Comparison of ENCODE assay signal across 8 cellular contexts in the genomic region with DNA sequence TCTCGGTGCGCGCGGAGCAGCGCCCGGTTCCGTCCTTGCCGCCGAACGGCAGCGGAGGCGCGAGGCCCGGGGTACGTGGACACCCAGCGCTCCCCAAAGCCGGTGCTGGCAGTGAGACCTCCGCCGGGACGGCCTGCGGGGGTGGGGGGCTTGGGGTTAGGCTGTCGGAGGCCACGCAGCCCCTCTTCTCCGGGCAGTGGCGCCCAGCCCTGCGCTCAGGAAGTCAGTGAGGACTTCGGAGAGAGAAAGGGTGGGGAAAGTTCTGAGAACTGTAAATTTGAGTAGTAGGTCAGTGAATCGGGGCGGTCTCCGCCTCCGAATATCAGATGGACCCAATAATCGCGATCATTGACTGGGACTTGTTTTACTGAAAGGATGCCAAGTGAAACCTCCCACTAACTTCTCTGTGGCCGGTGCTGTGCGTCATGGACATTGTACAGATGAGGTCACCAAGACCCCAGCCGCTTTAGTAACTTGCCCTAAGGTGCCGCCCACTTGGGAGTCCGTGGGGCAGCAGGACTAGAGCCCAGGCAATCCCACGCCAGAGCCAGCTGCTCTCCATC. TPM values are rescaled to one million over a fixed set of nuclear protein-coding genes. Genes with fewer than 3 reads are reported as not detected.
DNase-seq lines count a peak whose midpoint lies in the region; ATAC-seq and TF ChIP-seq lines count a peak whose summit lies in the region.

No MANE protein-coding gene starts in this region.

- TF ChIP-seq CTCF in PC-3 (conservative IDR thresholded peaks at IDR 0.05; ENCODE audit: low read depth, low read length) = no peak

- H3F3A ChIP-seq in PC-3 (ENCODE audit: low read length, unreplicated experiment) = peaks cover 7% of the 10 kb centered on the region

- H2AFZ ChIP-seq in PC-3 (ENCODE audit: low read length) = peak overlapping the region; percentile 64

- POLR2A ChIA-PET in PC-3 (lab: Charles Lee; ENCODE audit: unreplicated experiment) = no interaction called here

- H3K9ac ChIP-seq in BLaER1 = peak overlapping the region; percentile 86
- H3K9ac ChIP-seq in PC-3 (ENCODE audit: low read length) = peak overlapping the region; percentile 100

- H3K4me3 ChIP-seq in BLaER1 (peak overlapping the region; percentile 95), PC-3 (ENCODE audit: low read length) (peak overlapping the region; percentile 93)

- ATAC-seq in PC-3 (peak; percentile 24), Right ventricle myocardium superior (ENCODE audit: poor library complexity) (peak; percentile 38), HG03025 (IDR thresholded peaks at IDR 0.05; ENCODE audit: low FRiP score, unreplicated experiment) (no peak)

- CTCF ChIA-PET in PC-3 (lab: Charles Lee) = no interaction called here

- no peaks in the 10 kb centered on the region for H3K36me3 ChIP-seq in BLaER1
- H3K36me3 ChIP-seq in PC-3 (ENCODE audit: low read depth, low read length) = no peaks in the 10 kb centered on the region

- H3K4me1 ChIP-seq in BLaER1 (peaks cover 49% of the 10 kb centered on the region), PC-3 (ENCODE audit: insufficient read depth, low read length) (peaks cover 36% of the 10 kb centered on the region)

- peaks cover 39% of the 10 kb centered on the region for H4K20me1 ChIP-seq in BLaER1
- H4K20me1 ChIP-seq in PC-3 (ENCODE audit: low read length) = no peaks in the 10 kb centered on the region

- peak overlapping the region; percentile 83 for H3K27ac ChIP-seq in BLaER1
- peak overlapping the region; percentile 98 for H3K27ac ChIP-seq in PC-3 (ENCODE audit: low read length)

- H3K9me2 ChIP-seq in PC-3 (replicated peaks; ENCODE audit: low read length) = no peaks in the 10 kb centered on the region

- peaks cover 51% of the 10 kb centered on the region for H3K79me2 ChIP-seq in PC-3 (ENCODE audit: low read length)

- intact Hi-C loops in PC-3 (cut with micrococcal nuclease) = loop anchor here (5.0 to 10.0 kb wide), 2 partner anchors 49 to 77 kb away; a partner anchor contains a TSS
- intact Hi-C loops in Right ventricle myocardium superior (cut with DNase I) = no loop called here

- peak overlapping the region; percentile 99 for H3K4me2 ChIP-seq in BLaER1
- H3K4me2 ChIP-seq in PC-3 (ENCODE audit: low read length) = peak overlapping the region; percentile 94

- peaks cover 6% of the 10 kb centered on the region; the same call in 1 of the 2 replicates for H3K27me3 ChIP-seq in BLaER1
- no peaks in the 10 kb centered on the region for H3K27me3 ChIP-seq in PC-3 (ENCODE audit: low read length)

- H3K9me3 ChIP-seq in BLaER1 = no peaks in the 10 kb centered on the region
- H3K9me3 ChIP-seq in PC-3 (ENCODE audit: low read length) = no peaks in the 10 kb centered on the region

- peak; percentile 56 for DNase-seq in H4 (ENCODE audit: low spot score)
- peak; percentile 78 for DNase-seq in PC-3
- peak; percentile 37 for DNase-seq in activated naive CD4-positive, alpha-beta T cell treated with anti-CD3 and anti-CD28 coated beads, Interleukin-2, amount 50 U/mL, for 16 hours
- peak; percentile 72 for DNase-seq in Right ventricle myocardium superior
- peak; percentile 18 for DNase-seq in pons (ENCODE audit: low spot score)
- DNase-seq in NCI-H2029 (lab: John Stamatoyannopoulos, UW) = no peak

- TSS peak; percentile 33 for BruUV-seq in PC-3 (replicated peaks; lab: Mats Ljungman, UMichigan)

RNA-seq across cellular contexts. Expression of a gene that starts 0.5 kb away (rescaled TPM):
- total RNA-seq in H4 (2014; rRNA removed; shearing (Covaris generic)) = 8.5 and 9.0 TPM in 2 replicates
- total RNA-seq in PC-3 (2014; rRNA removed) = 25.1 and 32.1 TPM in 2 replicates
- 8.2 TPM for total RNA-seq in Right ventricle myocardium superior

RNA-seq across cellular contexts. Expression of a gene that starts 45.7 kb away (rescaled TPM):
- total RNA-seq in H4 (2014; rRNA removed; shearing (Covaris generic)) = 49.4 and 52.6 TPM in 2 replicates
- 25.9 and 32.5 TPM in 2 replicates for total RNA-seq in PC-3 (2014; rRNA removed)
- 36.0 TPM for total RNA-seq in Right ventricle myocardium superior
